Comparison of ENCODE assay signal across 20 cellular contexts in genomic region chr5:143337946-143338345, GRCh38.
"Had no signal": no experiment of that assay in that cellular context is flagged by ENCODE, and none has a peak within 500 bp of the region (broad histone marks: within the 10 kb centered on the region; RNA-seq: fewer than 3 reads in every experiment).

No MANE protein-coding gene starts in this region.

- H3K9me3 ChIP-seq: lower lobe of right lung, right atrium auricular region, thyroid gland, uterus had no signal

- H3K27me3 Mint-ChIP-seq: activated CD4-positive, alpha-beta T cell treated with anti-CD3 and anti-CD28 coated beads, Interleukin-2, amount 10 ng/mL, durations not matched to agents 7 days and 5 days; activated naive CD8-positive, alpha-beta T cell treated with anti-CD3 and anti-CD28 coated beads, Interleukin-2, amount 10 ng/mL, durations not matched to agents 7 days and 5 days; central memory CD8-positive, alpha-beta T cell; stimulated activated naive B cell treated with anti-CD40 and anti-IgM and Interleukin-4, amounts not matched to agents 10 μg/mL and 1 μg/mL and 100 μg/mL, for 72 hours had no signal

- H3K36me3 ChIP-seq: brain microvascular endothelial cell, right atrium auricular region, thyroid gland, uterus had no signal

- H3K27ac Mint-ChIP-seq: activated CD4-positive, alpha-beta T cell treated with anti-CD3 and anti-CD28 coated beads, Interleukin-2, amount 10 ng/mL, durations not matched to agents 7 days and 5 days; activated naive CD8-positive, alpha-beta T cell treated with anti-CD3 and anti-CD28 coated beads, Interleukin-2, amount 10 ng/mL, durations not matched to agents 7 days and 5 days; activated T-helper 1 cell treated with anti-CD3 and anti-CD28 coated beads, Interleukin-12 subunit alpha, Interleukin-12 subunit beta, Interleukin-2, Interleukin-4 antibody, amounts not matched to agents 30 ng/mL and 10 ng/mL and 1 ng/mL, durations not matched to agents 14 hours and 24 hours and 36 hours; mesothelial cell of epicardium; nephron progenitor cell; stimulated activated naive B cell treated with anti-CD40 and anti-IgM and Interleukin-4, amounts not matched to agents 10 μg/mL and 1 μg/mL and 100 μg/mL, for 72 hours had no signal

- H3K4me1 Mint-ChIP-seq: nephron progenitor cell had no signal

- DNase-seq: activated CD4-positive, alpha-beta T cell treated with anti-CD3 and anti-CD28 coated beads, Interleukin-2, amount 10 ng/mL, durations not matched to agents 7 days and 5 days; activated CD4-positive, CD25-positive, alpha-beta regulatory T cell; activated CD8-positive, alpha-beta memory T cell treated with anti-CD3 and anti-CD28 coated beads for 24 hours; activated naive CD8-positive, alpha-beta T cell treated with anti-CD3 and anti-CD28 coated beads, Interleukin-2, amount 10 ng/mL, durations not matched to agents 7 days and 5 days; brain microvascular endothelial cell; effector CD8-positive, alpha-beta T cell; foreskin melanocyte; head of caudate nucleus; lower lobe of right lung; nephron progenitor cell; occipital lobe; stimulated activated CD4-positive, alpha-beta T cell treated with anti-CD3 and anti-CD28 coated beads, Interleukin-15, amount 100 ng/mL, for 24 hours; stimulated activated CD4-positive, alpha-beta T cell treated with anti-CD3 and anti-CD28 coated beads, Interleukin-4, amount 100 ng/mL, for 1 hour; stimulated activated naive B cell treated with anti-CD40 and anti-IgM and Interleukin-4, amounts not matched to agents 10 μg/mL and 1 μg/mL and 100 μg/mL, for 72 hours; thyroid gland; uterus had no signal

- H3K27me3 ChIP-seq: brain microvascular endothelial cell, right atrium auricular region, thyroid gland, uterus had no signal

- H3K4me3 Mint-ChIP-seq: activated CD4-positive, alpha-beta T cell treated with anti-CD3 and anti-CD28 coated beads, Interleukin-2, amount 10 ng/mL, durations not matched to agents 7 days and 5 days; activated naive CD8-positive, alpha-beta T cell treated with anti-CD3 and anti-CD28 coated beads, Interleukin-2, amount 10 ng/mL, durations not matched to agents 7 days and 5 days; activated T-helper 1 cell treated with anti-CD3 and anti-CD28 coated beads, Interleukin-12 subunit alpha, Interleukin-12 subunit beta, Interleukin-2, Interleukin-4 antibody, amounts not matched to agents 30 ng/mL and 10 ng/mL and 1 ng/mL, durations not matched to agents 14 hours and 24 hours and 36 hours; central memory CD8-positive, alpha-beta T cell; mesothelial cell of epicardium; nephron progenitor cell; stimulated activated naive B cell treated with anti-CD40 and anti-IgM and Interleukin-4, amounts not matched to agents 10 μg/mL and 1 μg/mL and 100 μg/mL, for 72 hours had no signal

- H3K4me3 ChIP-seq: lower lobe of right lung, right atrium auricular region, thyroid gland, uterus had no signal

- H3K27ac ChIP-seq: brain microvascular endothelial cell, lower lobe of right lung, right atrium auricular region, thyroid gland, uterus had no signal

- H3K9me3 Mint-ChIP-seq: activated naive CD8-positive, alpha-beta T cell treated with anti-CD3 and anti-CD28 coated beads, Interleukin-2, amount 10 ng/mL, durations not matched to agents 7 days and 5 days; central memory CD8-positive, alpha-beta T cell; mesothelial cell of epicardium; nephron progenitor cell had no signal

- ATAC-seq: lower lobe of right lung; stimulated activated naive B cell treated with anti-CD40 and anti-IgM and Interleukin-4, amounts not matched to agents 10 μg/mL and 1 μg/mL and 100 μg/mL, for 72 hours had no signal
